ENCODE assay signal across 26 cellular contexts in genomic region chr6:92667843-92668242, GRCh38.
DNase-seq lines count a peak whose midpoint lies in the region; ATAC-seq, FAIRE-seq and TF ChIP-seq lines count a peak whose summit lies in the region.
"Had no signal": no experiment of that assay in that cellular context is flagged by ENCODE, and none has a peak within 500 bp of the region (broad histone marks: within the 10 kb centered on the region; RNA-seq: fewer than 3 reads in every experiment).

No MANE protein-coding gene starts in this region.

- no peak overlapping the region for H3K18ac ChIP-seq in mesendoderm (ENCODE audit: low read length)

- TF ChIP-seq CTCF in AG10803 (conservative IDR thresholded peaks at IDR 0.05; ENCODE audit: low read length) (no peak), fibroblast of pulmonary artery (IDR thresholded peaks at IDR 0.05; ENCODE audit: low read length, missing control alignments) (no peak), pancreas (IDR thresholded peaks at IDR 0.05) (no peak)
- no peak for TF ChIP-seq CTCF in CD8-positive, alpha-beta T cell (IDR thresholded peaks at IDR 0.05)

- no peak overlapping the region for H2BK120ac ChIP-seq in mesendoderm (ENCODE audit: low read depth, low read length)

- H3K4me2 ChIP-seq in mesendoderm (ENCODE audit: low read length): no peak overlapping the region
- H3K4me2 ChIP-seq: A549, SK-N-SH had no signal

- no CpG with 5 or more reads among the region's 5 CpGs for WGBS in mesendoderm (ENCODE audit: extremely low coverage, insufficient coverage, low lambda C conversion rate)
- WGBS in pancreas, 2 donors: 34 to 41% methylated on average over 5 of the region's 5 CpGs

- no peak overlapping the region for H2BK5ac ChIP-seq in mesendoderm (ENCODE audit: low read length)

- intact Hi-C loops in pancreas (cut with DNase I): no loop called here
- intact Hi-C loops in CD8-positive, alpha-beta T cell (cut with DNase I, micrococcal nuclease): no loop called here

- no peak overlapping the region for H3K9ac ChIP-seq in mesendoderm (ENCODE audit: low read length)
- H3K9ac ChIP-seq: GM23248, SK-N-SH had no signal

- no peaks in the 10 kb centered on the region for H3K9me3 ChIP-seq in pancreas
- no peaks in the 10 kb centered on the region for H3K9me3 ChIP-seq in CD8-positive, alpha-beta T cell (ENCODE audit: low read length)
- H3K9me3 ChIP-seq: A549, ascending aorta, SK-N-SH had no signal

- in situ Hi-C loops in SK-MEL-5 (cut with HindIII; ENCODE audit: low pct_unique_long_range_greater_than_20kb, low sequenced_read_pairs): no loop called here

- H2AK5ac ChIP-seq in mesendoderm (ENCODE audit: low read length): no peak overlapping the region

- POLR2A ChIA-PET in CD8-positive, alpha-beta T cell (lab: Charles Lee): no interaction called here

- CTCF ChIA-PET in CD8-positive, alpha-beta T cell (lab: Charles Lee): no interaction called here

- no peak overlapping the region for H3K4ac ChIP-seq in mesendoderm (ENCODE audit: low read depth, low read length)

- H3K23ac ChIP-seq in mesendoderm (ENCODE audit: low read length): no peak overlapping the region

- H3K56ac ChIP-seq in mesendoderm (ENCODE audit: low read length): no peak overlapping the region

- no peaks in the 10 kb centered on the region for H3K79me1 ChIP-seq in mesendoderm (ENCODE audit: low read length)

- H3K27me3 Mint-ChIP-seq in CD8-positive, alpha-beta T cell (ENCODE audit: low read depth): no peaks in the 10 kb centered on the region
- H3K27me3 Mint-ChIP-seq: activated CD4-positive, alpha-beta T cell treated with anti-CD3 and anti-CD28 coated beads, Interleukin-2, amount 10 ng/mL, durations not matched to agents 24 days and 14 days; activated naive CD8-positive, alpha-beta T cell treated with anti-CD3 and anti-CD28 coated beads, Interleukin-2, amount 10 ng/mL, durations not matched to agents 7 days and 5 days; activated T-cell treated with anti-CD3 and anti-CD28 coated beads, Interleukin-2, amount 50 U/mL, for 24 hours; IgD-negative memory B cell had no signal

- no peak overlapping the region for H4K8ac ChIP-seq in mesendoderm (ENCODE audit: low read depth, low read length)

- H3K36me3 ChIP-seq in mesendoderm (ENCODE audit: control insufficient read depth, insufficient read depth, low read length) (no peaks in the 10 kb centered on the region), pancreas (no peaks in the 10 kb centered on the region)
- H3K36me3 ChIP-seq in CD8-positive, alpha-beta T cell (ENCODE audit: insufficient read depth, low read length): no peaks in the 10 kb centered on the region
- H3K36me3 ChIP-seq: ascending aorta, esophagus squamous epithelium had no signal

- H3K36me3 Mint-ChIP-seq in CD8-positive, alpha-beta T cell: no peaks in the 10 kb centered on the region
- H3K36me3 Mint-ChIP-seq: activated naive CD8-positive, alpha-beta T cell treated with anti-CD3 and anti-CD28 coated beads, Interleukin-2, amount 10 ng/mL, durations not matched to agents 7 days and 5 days; CD4-positive, CD25-positive, alpha-beta regulatory T cell; natural killer cell; WTC11 had no signal

- no peak overlapping the region for H3K4me3 Mint-ChIP-seq in CD8-positive, alpha-beta T cell
- H3K4me3 Mint-ChIP-seq: activated CD4-positive, alpha-beta T cell treated with anti-CD3 and anti-CD28 coated beads, Interleukin-2, amount 10 ng/mL, durations not matched to agents 24 days and 14 days; activated naive CD8-positive, alpha-beta T cell treated with anti-CD3 and anti-CD28 coated beads, Interleukin-2, amount 10 ng/mL, durations not matched to agents 7 days and 5 days; activated T-cell treated with anti-CD3 and anti-CD28 coated beads, Interleukin-2, amount 50 U/mL, for 24 hours; CD4-positive, CD25-positive, alpha-beta regulatory T cell; IgD-negative memory B cell; natural killer cell; WTC11 had no signal

- H3K9me3 Mint-ChIP-seq in CD8-positive, alpha-beta T cell: peaks cover 8% of the 10 kb centered on the region
- H3K9me3 Mint-ChIP-seq: activated CD4-positive, alpha-beta T cell treated with anti-CD3 and anti-CD28 coated beads, Interleukin-2, amount 10 ng/mL, durations not matched to agents 24 days and 14 days had no signal

- DNase-seq in AG10803 (ENCODE audit: low read depth): peak; percentile 31
- peak; percentile 19 for DNase-seq in SK-MEL-5 (ENCODE audit: low read depth, low spot score)
- DNase-seq in fibroblast of pulmonary artery (ENCODE audit: low read depth): peak; percentile 3
- peak; percentile 3 for DNase-seq in mesendoderm
- DNase-seq in germinal center (ENCODE audit: low spot score): no peak
- no peak for DNase-seq in pancreas
- no peak for DNase-seq in CD8-positive, alpha-beta T cell
- DNase-seq: activated CD4-positive, alpha-beta T cell treated with anti-CD3 and anti-CD28 coated beads, Interleukin-2, amount 10 ng/mL, durations not matched to agents 24 days and 14 days; activated effector memory CD4-positive, alpha-beta T cell treated with anti-CD3 and anti-CD28 coated beads, Interleukin-2, amount 50 U/mL, for 16 hours; activated naive CD8-positive, alpha-beta T cell treated with anti-CD3 and anti-CD28 coated beads, Interleukin-2, amount 10 ng/mL, durations not matched to agents 7 days and 5 days; activated T-cell treated with anti-CD3 and anti-CD28 coated beads, Interleukin-2, amount 50 U/mL, for 24 hours; AML-193; CD4-positive, CD25-positive, alpha-beta regulatory T cell; esophagus squamous epithelium; GM23248; midbrain; natural killer cell; NCI-H510A; SK-N-SH; stimulated activated naive CD4-positive, alpha-beta T cell treated with Interleukin-2 at 50 U/mL for 16 hours had no signal

- no peaks in the 10 kb centered on the region for H3K79me2 ChIP-seq in mesendoderm (ENCODE audit: control insufficient read depth, insufficient read depth, low read length)

- H2BK15ac ChIP-seq in mesendoderm (replicated peaks; ENCODE audit: low read depth): no peak overlapping the region

- ATAC-seq in pancreas (no peak), HG02678 (IDR thresholded peaks at IDR 0.05; ENCODE audit: unreplicated experiment) (no peak)
- no peak for ATAC-seq in CD8-positive, alpha-beta T cell
- ATAC-seq: A549, natural killer cell, WTC11 had no signal

- no peak overlapping the region for H3K27ac Mint-ChIP-seq in CD8-positive, alpha-beta T cell
- H3K27ac Mint-ChIP-seq: activated CD4-positive, alpha-beta T cell treated with anti-CD3 and anti-CD28 coated beads, Interleukin-2, amount 10 ng/mL, durations not matched to agents 24 days and 14 days; activated naive CD8-positive, alpha-beta T cell treated with anti-CD3 and anti-CD28 coated beads, Interleukin-2, amount 10 ng/mL, durations not matched to agents 7 days and 5 days; activated T-cell treated with anti-CD3 and anti-CD28 coated beads, Interleukin-2, amount 50 U/mL, for 24 hours; CD4-positive, CD25-positive, alpha-beta regulatory T cell; IgD-negative memory B cell; natural killer cell; WTC11 had no signal

- no peak for FAIRE-seq in pancreas (lab: Jason Lieb, UNC)
- FAIRE-seq: A549 had no signal

- H3K4me1 ChIP-seq in mesendoderm (ENCODE audit: control insufficient read depth, low read depth, low read length): no peaks in the 10 kb centered on the region
- no peaks in the 10 kb centered on the region for H3K4me1 ChIP-seq in pancreas
- H3K4me1 ChIP-seq in CD8-positive, alpha-beta T cell (ENCODE audit: insufficient read depth, low read length): no peaks in the 10 kb centered on the region
- H3K4me1 ChIP-seq: A549, ascending aorta, esophagus squamous epithelium had no signal

- H3K4me3 ChIP-seq in AG10803 (ENCODE audit: low read length): no peak overlapping the region
- no peak overlapping the region for H3K4me3 ChIP-seq in fibroblast of pulmonary artery (replicated peaks; ENCODE audit: low read depth, low read length)
- H3K4me3 ChIP-seq in mesendoderm (ENCODE audit: low read length): no peak overlapping the region
- H3K4me3 ChIP-seq in pancreas: no peak overlapping the region
- H3K4me3 ChIP-seq in CD8-positive, alpha-beta T cell (ENCODE audit: low read depth, low read length): no peak overlapping the region
- H3K4me3 ChIP-seq: A549, ascending aorta, esophagus squamous epithelium, GM23248, skin epidermis had no signal

- no peak overlapping the region for H4K5ac ChIP-seq in mesendoderm (ENCODE audit: low read length)

- H3K27me3 ChIP-seq in mesendoderm (ENCODE audit: insufficient read depth, low read length, poor library complexity): no peaks in the 10 kb centered on the region
- H3K27me3 ChIP-seq in pancreas: no peaks in the 10 kb centered on the region
- H3K27me3 ChIP-seq in CD8-positive, alpha-beta T cell (ENCODE audit: insufficient read depth, low read length): no peaks in the 10 kb centered on the region
- H3K27me3 ChIP-seq: ascending aorta, esophagus squamous epithelium had no signal

- H3K27ac ChIP-seq in mesendoderm (ENCODE audit: low read depth, low read length) (no peak overlapping the region), pancreas (no peak overlapping the region)
- H3K27ac ChIP-seq in CD8-positive, alpha-beta T cell (ENCODE audit: low read depth, low read length): no peak overlapping the region
- H3K27ac ChIP-seq: A549, ascending aorta, esophagus squamous epithelium, GM23248, skin epidermis had no signal

- H3K4me1 Mint-ChIP-seq in CD8-positive, alpha-beta T cell (ENCODE audit: low read depth): no peaks in the 10 kb centered on the region
- H3K4me1 Mint-ChIP-seq: activated CD4-positive, alpha-beta T cell treated with anti-CD3 and anti-CD28 coated beads, Interleukin-2, amount 10 ng/mL, durations not matched to agents 24 days and 14 days; activated naive CD8-positive, alpha-beta T cell treated with anti-CD3 and anti-CD28 coated beads, Interleukin-2, amount 10 ng/mL, durations not matched to agents 7 days and 5 days; CD4-positive, CD25-positive, alpha-beta regulatory T cell; IgD-negative memory B cell; WTC11 had no signal

Comparison
In these comparisons a context has a peak if more than half of its experiments do, and no peak if none do; other contexts are left out.
1. DNase-seq: peak in AG10803 (single experiment), SK-MEL-5 (single experiment), fibroblast of pulmonary artery (single experiment) and mesendoderm (single experiment); none in germinal center (single experiment), pancreas (0 of 6) and CD8-positive, alpha-beta T cell (0 of 7).